26 cellular contexts compared by ENCODE assay signal in genomic region chr11:93122535-93122934, GRCh38.
"Had no signal": no experiment of that assay in that cellular context is flagged by ENCODE, and none has a peak within 500 bp of the region (broad histone marks: within the 10 kb centered on the region; RNA-seq: fewer than 3 reads in every experiment).

No MANE protein-coding gene starts in this region.

- H3K27ac ChIP-seq: neutrophil, pancreas, prostate gland, right lobe of liver, sigmoid colon, spleen, suprapubic skin, testis, tibial artery, upper lobe of left lung, vagina had no signal

- H3K36me3 ChIP-seq: neutrophil, pancreas, prostate gland, right lobe of liver, sigmoid colon, spleen, suprapubic skin, tibial artery, upper lobe of left lung, vagina had no signal

- H3K9me3 ChIP-seq: neutrophil, pancreas, prostate gland, right lobe of liver, sigmoid colon, spleen, suprapubic skin, testis, tibial artery, upper lobe of left lung, vagina had no signal

- ATAC-seq: naive thymus-derived CD4-positive, alpha-beta T cell; natural killer cell; right lobe of liver; stimulated activated memory B cell treated with anti-CD40 and anti-IgM and Interleukin-4, amounts not matched to agents 10 μg/mL and 1 μg/mL and 100 μg/mL, for 72 hours; stimulated activated naive CD8-positive, alpha-beta T cell treated with anti-CD3 and anti-CD28 coated beads, Interleukin-15, amount 100 ng/mL, for 72 hours; stimulated activated naive CD8-positive, alpha-beta T cell treated with anti-CD3 and anti-CD28 coated beads, Interleukin-15, Interleukin-2, amounts not matched to agents 100 U/mL and 50 U/mL, for 24 hours had no signal

- DNase-seq: naive thymus-derived CD4-positive, alpha-beta T cell; natural killer cell; nucleus accumbens; pancreas; right lobe of liver; sigmoid colon; spleen; stimulated activated CD4-positive, alpha-beta T cell treated with anti-CD3 and anti-CD28 coated beads, Interleukin-12 subunit alpha, Interleukin-12 subunit beta, amount 100 ng/mL, for 4 hours; stimulated activated CD4-positive, alpha-beta T cell treated with anti-CD3 and anti-CD28 coated beads, Interleukin-1b, Interleukin-23, amount 100 ng/mL, for 48 hours; stimulated activated CD4-positive, alpha-beta T cell treated with anti-CD3 and anti-CD28 coated beads, Interleukin-4, amount 100 ng/mL, for 1 hour; stimulated activated CD4-positive, alpha-beta T cell treated with anti-CD3 and anti-CD28 coated beads, Interleukin-4, amount 100 ng/mL, for 4 hours; stimulated activated CD8-positive, alpha-beta memory T cell treated with anti-CD3 and anti-CD28 coated beads, Interleukin-4, amount 100 ng/mL, for 48 hours; stimulated activated naive CD4-positive, alpha-beta T cell; stimulated activated naive CD8-positive, alpha-beta T cell treated with anti-CD3 and anti-CD28 coated beads, Interleukin-15, amount 100 ng/mL, for 72 hours; stimulated activated naive CD8-positive, alpha-beta T cell treated with anti-CD3 and anti-CD28 coated beads, Interleukin-15, Interleukin-2, amounts not matched to agents 100 U/mL and 50 U/mL, for 24 hours; substantia nigra; testis; tibial artery; trophoblast cell; upper lobe of left lung had no signal

- H3K27me3 ChIP-seq: pancreas, right lobe of liver, suprapubic skin, testis, tibial artery, upper lobe of left lung, vagina had no signal

- H3K4me1 ChIP-seq: prostate gland, right lobe of liver, spleen, suprapubic skin, testis, tibial artery, upper lobe of left lung, vagina had no signal

- H3K4me3 ChIP-seq: pancreas, prostate gland, right lobe of liver, sigmoid colon, smooth muscle cell, spleen, suprapubic skin, testis, tibial artery, upper lobe of left lung, vagina had no signal
